8 cellular contexts compared by ENCODE assay signal in the genomic region with DNA sequence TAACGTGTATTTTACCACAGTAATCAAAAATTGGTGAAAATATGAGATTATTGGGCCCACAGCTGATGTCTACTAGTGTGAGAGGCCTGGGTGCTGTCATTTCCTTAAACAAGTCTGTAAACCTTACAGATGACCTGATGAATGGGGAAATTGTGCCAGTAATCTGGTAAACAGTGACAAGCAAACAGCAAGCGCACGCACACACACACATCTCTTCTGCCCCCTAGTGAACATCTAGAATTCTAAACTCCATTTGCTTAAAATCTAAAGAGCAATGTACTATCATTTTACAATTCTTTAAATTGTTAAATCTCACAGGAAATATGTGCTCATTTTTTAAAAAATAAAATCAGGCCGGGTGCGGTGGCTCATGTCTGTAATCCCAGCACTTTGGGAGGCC. TPM values are rescaled to one million over a fixed set of nuclear protein-coding genes. Genes with fewer than 3 reads are reported as not detected.
DNase-seq lines count a peak whose midpoint lies in the region; ATAC-seq lines count a peak whose summit lies in the region.

No MANE protein-coding gene starts in this region.

- in situ Hi-C loops in GM23248 (cut with MboI), result loop anchor here (25.0 kb wide), 1 partner anchor 385 kb away; no protein-coding TSS in a partner anchor

- peak in 2 of 3 donors; percentile 50 to 73 for DNase-seq in CD4-positive, CD25-positive, alpha-beta regulatory T cell
- DNase-seq in GM23248, result peak; percentile 82
- peak; percentile 17 for DNase-seq in OCI-M2 (lab: John Stamatoyannopoulos, UW; ENCODE audit: unreplicated experiment)
- DNase-seq in dedifferentiated amniotic fluid mesenchymal stem cell (ENCODE audit: extremely low spot score), result peak; percentile 38
- DNase-seq in medulla oblongata (ENCODE audit: extremely low spot score), result peak; percentile 81
- DNase-seq in ecto neural progenitor cell (ENCODE audit: low spot score), result no peak
- DNase-seq in epidermal melanocyte (ENCODE audit: insufficient read length, low spot score), result no peak

- no peaks in the 10 kb centered on the region for H3K36me3 Mint-ChIP-seq in CD4-positive, CD25-positive, alpha-beta regulatory T cell

- H3K79me2 ChIP-seq in GM23248 (ENCODE audit: insufficient read depth), result no peaks in the 10 kb centered on the region

- no peak overlapping the region for H3K4me2 ChIP-seq in GM23248 (ENCODE audit: unreplicated experiment)

- H3K9me3 ChIP-seq in CD4-positive, CD25-positive, alpha-beta regulatory T cell (ENCODE audit: control insufficient read depth in 2 of 2, low read length in 2 of 2), result no peaks in the 10 kb centered on the region
- no peaks in the 10 kb centered on the region for H3K9me3 ChIP-seq in GM23248 (ENCODE audit: low read depth)

- H3K4me3 Mint-ChIP-seq in CD4-positive, CD25-positive, alpha-beta regulatory T cell, result peak overlapping the region in 2 of 4 donors; percentile 23 to 49

- no peaks in the 10 kb centered on the region for H3K27me3 Mint-ChIP-seq in CD4-positive, CD25-positive, alpha-beta regulatory T cell

- no peaks in the 10 kb centered on the region for H4K20me1 ChIP-seq in GM23248 (ENCODE audit: insufficient read depth)

- peaks cover 9 to 30% (median 19%) of the 10 kb centered on the region in 4 donors for H3K4me1 Mint-ChIP-seq in CD4-positive, CD25-positive, alpha-beta regulatory T cell

- WGBS in GM23248 (ENCODE audit: low coverage in 1 of 2, low lambda C conversion rate in 2 of 2, missing lambda C conversion rate in 2 of 2), 2 experiments, result 13 to 14% methylated on average over 5 of the region's 5 CpGs

- H3K36me3 ChIP-seq in CD4-positive, CD25-positive, alpha-beta regulatory T cell (ENCODE audit: control insufficient read depth, insufficient read depth, low read length), result no peaks in the 10 kb centered on the region
- H3K36me3 ChIP-seq in GM23248 (ENCODE audit: low read depth), result no peaks in the 10 kb centered on the region

- peak in 1 of 2 donors; percentile 44 for ATAC-seq in CD4-positive, CD25-positive, alpha-beta regulatory T cell (ENCODE audit: low read depth in 2 of 2)
- no peak for ATAC-seq in GM18517 (IDR thresholded peaks at IDR 0.05; ENCODE audit: unreplicated experiment)

- no peak overlapping the region for H3K9ac ChIP-seq in GM23248

- H2AFZ ChIP-seq in GM23248, result no peak overlapping the region

- no peaks in the 10 kb centered on the region for H3K27me3 ChIP-seq in CD4-positive, CD25-positive, alpha-beta regulatory T cell (ENCODE audit: control insufficient read depth, insufficient read depth, low read length)
- no peaks in the 10 kb centered on the region for H3K27me3 ChIP-seq in GM23248 (replicated peaks; ENCODE audit: insufficient read depth)

- H3K9me3 Mint-ChIP-seq in CD4-positive, CD25-positive, alpha-beta regulatory T cell, result no peaks in the 10 kb centered on the region

- H3K27ac Mint-ChIP-seq in CD4-positive, CD25-positive, alpha-beta regulatory T cell, result peak overlapping the region in 1 of 3 donors; percentile 49

- no peak overlapping the region for H3K27ac ChIP-seq in CD4-positive, CD25-positive, alpha-beta regulatory T cell (ENCODE audit: insufficient read depth, low read length, poor library complexity, severe bottlenecking)
- H3K27ac ChIP-seq in GM23248, result no peak overlapping the region

- peaks cover 15% of the 10 kb centered on the region for H3K4me1 ChIP-seq in CD4-positive, CD25-positive, alpha-beta regulatory T cell (ENCODE audit: control insufficient read depth, insufficient read depth, low read length, poor library complexity, severe bottlenecking)
- H3K4me1 ChIP-seq in GM23248 (ENCODE audit: insufficient read depth), result no peaks in the 10 kb centered on the region

- H3F3A ChIP-seq in GM23248 (ENCODE audit: insufficient read depth), result 0 out of 2 replicates have a peak, but pooled peaks cover 10% of the 10 kb centered on the region

- no peak overlapping the region for H3K4me3 ChIP-seq in CD4-positive, CD25-positive, alpha-beta regulatory T cell (ENCODE audit: low read depth, low read length)
- no peak overlapping the region for H3K4me3 ChIP-seq in GM23248

- H3K9me2 ChIP-seq in GM23248 (ENCODE audit: insufficient read depth), result no peaks in the 10 kb centered on the region

RNA-seq across cellular contexts. Expression of a gene that starts 7.5 kb away (rescaled TPM):
- total RNA-seq in CD4-positive, CD25-positive, alpha-beta regulatory T cell, result 159 TPM
- 1 to 10 TPM; 3.8 to 7.3 (median 4.6) TPM for polyA plus RNA-seq in CD4-positive, CD25-positive, alpha-beta regulatory T cell
- 21.1 and 24.1 TPM in 2 replicates for total RNA-seq in GM23248 (2014; rRNA removed; shearing (Covaris generic))
- polyA plus RNA-seq in GM23248 (2016; fragmentation: Nextera tagmentation; extraction: Ambion mirVana), result 3.3 and 3.4 TPM in 2 replicates

Comparison
In these comparisons a context has a peak if more than half of its experiments do, and no peak if none do; other contexts are left out.
1. DNase-seq: peak in CD4-positive, CD25-positive, alpha-beta regulatory T cell (2 of 3), GM23248 (single experiment), OCI-M2 (single experiment), dedifferentiated amniotic fluid mesenchymal stem cell (single experiment) and medulla oblongata (single experiment); none in ecto neural progenitor cell (single experiment) and epidermal melanocyte (single experiment).